Comparison of ENCODE assay signal across 1 cellular context in genomic region chr10:62130948-62131347, GRCh38.
TF ChIP-seq lines count a peak whose summit lies in the region.

No MANE protein-coding gene starts in this region.

TF ChIP-seq in SK-N-SH, 30 proteins besides CTCF, POLR2A, EP300 and RAD21 (continued from another document):
- TF ChIP-seq RFX5 (IDR thresholded peaks at IDR 0.05; ENCODE audit: low read length): no peak
